In genomic region chr1:46611691-46612221, GRCh38 we compare ENCODE assay signal across 1 cellular context.
A peak's percentile ranks its signal among the peaks of the same experiment; 100 is the strongest.
TF ChIP-seq lines count a peak whose summit lies in the region.

No MANE protein-coding gene starts in this region.

TF ChIP-seq in HEK293, 187 proteins besides CTCF, POLR2A, EP300 and RAD21 (continued from another document):
- TF ChIP-seq ZNF280D (tag by site-specific recombination; IDR thresholded peaks at IDR 0.05) (no peak), ZNF692 (tag by site-specific recombination; IDR thresholded peaks at IDR 0.05) (peak; percentile 83)
